In the genomic region with DNA sequence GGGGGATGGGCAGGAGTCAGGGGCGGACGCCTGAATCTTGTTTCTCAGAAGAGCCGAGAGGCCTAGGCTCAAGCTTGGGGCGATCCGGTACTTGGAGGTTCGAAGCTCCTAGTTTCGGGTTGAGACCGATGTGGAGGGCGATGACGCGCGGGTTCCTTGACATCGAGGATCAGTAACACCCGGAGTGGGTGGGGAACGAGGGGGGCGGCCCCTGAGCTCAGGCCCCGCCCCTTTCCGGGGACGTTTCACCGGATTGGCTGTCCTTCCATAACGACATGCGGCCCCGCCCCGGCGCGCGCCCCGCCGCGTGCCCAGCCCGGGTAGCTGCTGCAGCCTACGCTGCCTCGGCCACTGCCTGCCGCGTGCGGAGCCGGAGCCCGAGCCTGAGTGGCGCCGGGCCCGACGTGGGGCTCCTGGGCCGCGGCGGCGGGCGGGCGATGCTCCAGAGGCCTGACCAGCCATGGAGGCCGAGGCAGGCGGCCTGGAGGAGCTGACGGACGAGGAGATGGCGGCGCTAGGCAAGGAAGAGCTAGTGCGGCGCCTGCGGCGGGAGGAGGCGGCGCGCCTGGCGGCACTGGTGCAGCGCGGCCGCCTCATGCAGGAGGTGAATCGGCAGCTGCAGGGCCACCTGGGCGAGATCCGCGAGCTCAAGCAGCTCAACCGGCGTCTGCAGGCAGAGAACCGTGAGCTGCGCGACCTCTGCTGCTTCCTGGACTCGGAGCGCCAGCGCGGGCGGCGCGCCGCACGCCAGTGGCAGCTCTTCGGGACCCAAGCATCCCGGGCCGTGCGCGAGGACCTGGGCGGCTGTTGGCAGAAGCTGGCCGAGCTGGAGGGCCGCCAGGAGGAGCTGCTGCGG, we compare ENCODE assay signal across 8 cellular contexts. TPM values are rescaled to one million over a fixed set of nuclear protein-coding genes. Genes with fewer than 3 reads are reported as not detected.
DNase-seq lines count a peak whose midpoint lies in the region; TF ChIP-seq lines count a peak whose summit lies in the region.

A gene (plus strand): TSS at position 350 of the 856 bp plus-strand sequence. CDS start 111 bp downstream, at position 461.

- peak within 1 kb of the TSS; percentile 85 for H4K8ac ChIP-seq in neuronal stem cell (ENCODE audit: low read depth, low read length)

- WGBS in neuronal stem cell (ENCODE audit: extremely low coverage in 2 of 2, insufficient read length in 2 of 2, insufficient replicate concordance in 1 of 2), 2 donors: no CpG with 5 or more reads among the region's 92 CpGs

- H2BK120ac ChIP-seq in neuronal stem cell (ENCODE audit: low read depth, low read length): peak within 1 kb of the TSS; percentile 93

- peak within 1 kb of the TSS; percentile 52 for H2BK12ac ChIP-seq in neuronal stem cell (ENCODE audit: low read length)

- H2AFZ ChIP-seq in neuronal stem cell (ENCODE audit: low read length): peak within 1 kb of the TSS; percentile 90

- H3K4me1 ChIP-seq in neuronal stem cell (ENCODE audit: control insufficient read depth in 2 of 2, insufficient read depth in 1 of 2, low read depth in 1 of 2, low read length in 2 of 2) (peaks cover 24 to 27% of the 10 kb centered on the region in 2 donors), subcutaneous abdominal adipose tissue (ENCODE audit: control insufficient read depth in 5 of 5, insufficient read depth in 5 of 5, low read length in 5 of 5) (peaks cover 8 to 68% (median 62%) of the 10 kb centered on the region in 5 donors)

- H3K4ac ChIP-seq in neuronal stem cell (ENCODE audit: low read length): peak within 1 kb of the TSS; percentile 80

- peaks cover 10 to 15% of the 10 kb centered on the region in 2 donors for H3K36me3 ChIP-seq in neuronal stem cell (replicated peaks in 1 of 2; ENCODE audit: control insufficient read depth in 2 of 2, insufficient read depth in 2 of 2, low read length in 2 of 2)
- H3K36me3 ChIP-seq in subcutaneous abdominal adipose tissue (ENCODE audit: control insufficient read depth in 5 of 5, insufficient read depth in 5 of 5, low read length in 5 of 5): peaks cover 5 to 13% (median 9%) of the 10 kb centered on the region in 5 donors

- peaks cover 0 to 15% (median 0%) of the 10 kb centered on the region in 3 experiments for H3K27me3 ChIP-seq in neuronal stem cell (ENCODE audit: control insufficient read depth in 3 of 3, insufficient read depth in 3 of 3, low read depth in 1 of 3, low read length in 3 of 3)
- no peaks in the 10 kb centered on the region for H3K27me3 ChIP-seq in subcutaneous abdominal adipose tissue (ENCODE audit: control insufficient read depth in 5 of 5, insufficient read depth in 4 of 5, low read length in 5 of 5)

- H3K4me2 ChIP-seq in neuronal stem cell (ENCODE audit: insufficient read depth, low read length, poor library complexity, severe bottlenecking): peak within 1 kb of the TSS; percentile 100

- DNase-seq in GF-D8 (lab: John Stamatoyannopoulos, UW) (peak; percentile 90), HEK293T (ENCODE audit: extremely low spot score) (peak; percentile 90), NCI-H1048 (lab: John Stamatoyannopoulos, UW) (peak; percentile 87), SK-N-DZ (ENCODE audit: low spot score) (peak; percentile 92), foreskin melanocyte (peak; percentile 92), neuronal stem cell (ENCODE audit: low spot score) (peak; percentile 93)
- DNase-seq in activated naive CD4-positive, alpha-beta T cell treated with Interleukin-2 at 50 U/mL for 16 hours: peak; percentile 98

- H4K91ac ChIP-seq in neuronal stem cell (ENCODE audit: low read depth, low read length, poor library complexity): no peak within 1 kb of the TSS

- peaks cover 3% of the 10 kb centered on the region for H3K79me1 ChIP-seq in neuronal stem cell (ENCODE audit: low read depth, low read length)

- peak within 1 kb of the TSS; percentile 94 for H3K23ac ChIP-seq in neuronal stem cell (ENCODE audit: low read depth, low read length, poor library complexity)

- peak within 1 kb of the TSS; percentile 89 for H2BK5ac ChIP-seq in neuronal stem cell (ENCODE audit: low read length)

- peak within 1 kb of the TSS; percentile 97 for H2AK5ac ChIP-seq in neuronal stem cell (ENCODE audit: low read depth, low read length)

- H3K18ac ChIP-seq in neuronal stem cell (ENCODE audit: low read length): peak within 1 kb of the TSS; percentile 98

- H3K9ac ChIP-seq in neuronal stem cell (ENCODE audit: low read depth, low read length, poor library complexity): peak within 1 kb of the TSS; percentile 96
- peak within 1 kb of the TSS; percentile 59 to 87 (median 79) for H3K9ac ChIP-seq in subcutaneous abdominal adipose tissue (ENCODE audit: low read length in 5 of 5)

- H3K9me3 ChIP-seq in neuronal stem cell (replicated peaks in 1 of 2; ENCODE audit: control insufficient read depth in 2 of 2, insufficient read depth in 1 of 2, low read depth in 1 of 2, low read length in 2 of 2) (no peaks in the 10 kb centered on the region), subcutaneous abdominal adipose tissue (ENCODE audit: control insufficient read depth in 5 of 5, low read length in 5 of 5) (no peaks in the 10 kb centered on the region)

- H3K14ac ChIP-seq in neuronal stem cell (ENCODE audit: low read length): peak within 1 kb of the TSS; percentile 99

- POLR2A ChIA-PET in HEK293T (lab: Yijun Ruan, JAX): interaction anchor here (0.6 to 12.4 kb wide), 30 partner anchors 9 to 466 kb away, joined by 3 to 289 read pairs (median 4); a partner anchor contains a TSS

- peak within 1 kb of the TSS; percentile 48 for H3K27ac ChIP-seq in neuronal stem cell (replicated peaks; ENCODE audit: low read length)
- H3K27ac ChIP-seq in subcutaneous abdominal adipose tissue (ENCODE audit: low read depth, low read length): peak within 1 kb of the TSS; percentile 99

- peak within 1 kb of the TSS; percentile 42 for H2BK15ac ChIP-seq in neuronal stem cell (ENCODE audit: low read length)

- CTCF ChIA-PET in HEK293T (lab: Yijun Ruan, JAX): interaction anchor here (0.7 to 5.4 kb wide), 8 partner anchors 10 to 179 kb away, joined by 3 to 59 read pairs (median 6); a partner anchor contains a TSS

- H3K4me3 ChIP-seq in neuronal stem cell (ENCODE audit: low read length in 2 of 2) (peak within 1 kb of the TSS; percentile 57 to 86), subcutaneous abdominal adipose tissue (ENCODE audit: low read depth in 1 of 5, low read length in 5 of 5) (peak within 1 kb of the TSS; percentile 75 to 91 (median 79))

TF ChIP-seq in HEK293T, 16 proteins besides CTCF, POLR2A, EP300 and RAD21:
- peak; percentile 31 for TF ChIP-seq L3MBTL2 (conservative IDR thresholded peaks at IDR 0.05)
- TF ChIP-seq SUZ12 (IDR thresholded peaks at IDR 0.05): no peak
- TF ChIP-seq ZNF384 (IDR thresholded peaks at IDR 0.05): no peak
- TF ChIP-seq FOXK2 (IDR thresholded peaks at IDR 0.05): no peak
- no peak for TF ChIP-seq SP1 (IDR thresholded peaks at IDR 0.05)
- no peak for TF ChIP-seq BHLHE40 (IDR thresholded peaks at IDR 0.05; ENCODE audit: borderline replicate concordance)
- no peak for TF ChIP-seq NFRKB (IDR thresholded peaks at IDR 0.05)
- no peak for TF ChIP-seq ARNT (IDR thresholded peaks at IDR 0.05)
- no peak; the same call in 1 of the 2 replicates for TF ChIP-seq LEF1 (IDR thresholded peaks at IDR 0.05; ENCODE audit: borderline replicate concordance)
- no peak for TF ChIP-seq TARDBP (IDR thresholded peaks at IDR 0.05)
- TF ChIP-seq, protein P1, sequence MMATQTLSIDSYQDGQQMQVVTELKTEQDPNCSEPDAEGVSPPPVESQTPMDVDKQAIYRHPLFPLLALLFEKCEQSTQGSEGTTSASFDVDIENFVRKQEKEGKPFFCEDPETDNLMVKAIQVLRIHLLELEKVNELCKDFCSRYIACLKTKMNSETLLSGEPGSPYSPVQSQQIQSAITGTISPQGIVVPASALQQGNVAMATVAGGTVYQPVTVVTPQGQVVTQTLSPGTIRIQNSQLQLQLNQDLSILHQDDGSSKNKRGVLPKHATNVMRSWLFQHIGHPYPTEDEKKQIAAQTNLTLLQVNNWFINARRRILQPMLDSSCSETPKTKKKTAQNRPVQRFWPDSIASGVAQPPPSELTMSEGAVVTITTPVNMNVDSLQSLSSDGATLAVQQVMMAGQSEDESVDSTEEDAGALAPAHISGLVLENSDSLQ (IDR thresholded peaks at IDR 0.05): 0 out of 2 replicates have a peak, but pooled peaks have one; percentile 4
- TF ChIP-seq CTBP1 (IDR thresholded peaks at IDR 0.05; ENCODE audit: borderline replicate concordance): no peak
- TF ChIP-seq ELF4 (IDR thresholded peaks at IDR 0.05): no peak

RNA-seq across cellular contexts. Expression of the gene that starts here (rescaled TPM):
- 23.0 and 33.6 TPM in 2 replicates for polyA plus RNA-seq in SK-N-DZ (2014; cell fraction: cytosol; rRNA removed)
- polyA plus RNA-seq in SK-N-DZ (2014; cell fraction: nucleus; rRNA removed): 25.6 and 28.1 TPM in 2 replicates
- 10.5 TPM for polyA plus RNA-seq in neuronal stem cell (2013, experiment 1 of 2)
- 9.7 TPM for polyA plus RNA-seq in neuronal stem cell (2013, experiment 2 of 2)

Comparison
In these comparisons a context has a peak if more than half of its experiments do, and no peak if none do; other contexts are left out.
1. Peak in every context shown above with its lines: DNase-seq, H3K4me3 ChIP-seq and H3K27ac ChIP-seq.